Comparison of ENCODE assay signal across 1 cellular context in genomic region chr2:73828818-73829570, GRCh38.
A peak's percentile ranks its signal among the peaks of the same experiment; 100 is the strongest.
TF ChIP-seq lines count a peak whose summit lies in the region.

STAMBP (plus strand) TSS chr2:73828961; CDS start chr2:73830857, 1,896 bp downstream.

TF ChIP-seq in HepG2, 621 proteins besides CTCF, POLR2A, EP300 and RAD21 (continued from another document):
- peak; percentile 73; the same call in 1 of the 2 replicates for TF ChIP-seq ZNF619 (CRISPR knock-in tag; IDR thresholded peaks at IDR 0.05)
- TF ChIP-seq TFDP2 (CRISPR knock-in tag; IDR thresholded peaks at IDR 0.05) = peak; percentile 54
- TF ChIP-seq E2F2 (CRISPR knock-in tag; IDR thresholded peaks at IDR 0.05; ENCODE audit: borderline replicate concordance) = no peak
- no peak for TF ChIP-seq ZSCAN22 (CRISPR knock-in tag; IDR thresholded peaks at IDR 0.05)
- no peak for TF ChIP-seq BATF2 (CRISPR knock-in tag; IDR thresholded peaks at IDR 0.05)
- TF ChIP-seq ZNF430 (CRISPR knock-in tag; IDR thresholded peaks at IDR 0.05) = peak; percentile 80
- peak; percentile 75 for TF ChIP-seq ZNF709 (CRISPR knock-in tag; IDR thresholded peaks at IDR 0.05)
- no peak for TF ChIP-seq NONO (IDR thresholded peaks at IDR 0.05)
- TF ChIP-seq NONO (CRISPR knock-in tag; conservative IDR thresholded peaks at IDR 0.05) = no peak
- TF ChIP-seq ZSCAN9 (CRISPR knock-in tag; IDR thresholded peaks at IDR 0.05; ENCODE audit: borderline replicate concordance) = peak; percentile 49; the same call in 1 of the 2 replicates
- no peak for TF ChIP-seq NR2F6 (IDR thresholded peaks at IDR 0.05)
- 0 out of 2 replicates have a peak, but pooled peaks have one; percentile 24 for TF ChIP-seq NR2F6 (CRISPR knock-in tag; IDR thresholded peaks at IDR 0.05)
- no peak for TF ChIP-seq ZBTB46 (CRISPR knock-in tag; IDR thresholded peaks at IDR 0.05; ENCODE audit: borderline replicate concordance)
- TF ChIP-seq CSRNP2 (CRISPR knock-in tag; conservative IDR thresholded peaks at IDR 0.05; ENCODE audit: low read depth) = no peak
- peak; percentile 99 for TF ChIP-seq POGZ (CRISPR knock-in tag; IDR thresholded peaks at IDR 0.05)
- TF ChIP-seq ZNF652 (CRISPR knock-in tag; IDR thresholded peaks at IDR 0.05; ENCODE audit: borderline replicate concordance, low read depth) = no peak
- TF ChIP-seq DR1 (CRISPR knock-in tag; IDR thresholded peaks at IDR 0.05) = no peak
- no peak for TF ChIP-seq ZNF121 (CRISPR knock-in tag; IDR thresholded peaks at IDR 0.05)
- no peak; the same call in 1 of the 2 replicates for TF ChIP-seq ZNF615 (CRISPR knock-in tag; IDR thresholded peaks at IDR 0.05; ENCODE audit: borderline replicate concordance)
- peak; percentile 63 for TF ChIP-seq HNRNPLL (IDR thresholded peaks at IDR 0.05; ENCODE audit: low read depth, low read length, poor library complexity, severe bottlenecking)
- TF ChIP-seq ZNF740 (CRISPR knock-in tag; IDR thresholded peaks at IDR 0.05) = no peak
- TF ChIP-seq FOXM1 (CRISPR knock-in tag; IDR thresholded peaks at IDR 0.05) = no peak
- no peak for TF ChIP-seq KLF15 (CRISPR knock-in tag; IDR thresholded peaks at IDR 0.05; ENCODE audit: borderline replicate concordance)
- peak; percentile 83; the same call in 1 of the 2 replicates for TF ChIP-seq ZBTB42 (CRISPR knock-in tag; IDR thresholded peaks at IDR 0.05)
- no peak for TF ChIP-seq SMARCE1 (IDR thresholded peaks at IDR 0.05; ENCODE audit: borderline replicate concordance)
- TF ChIP-seq ZNF550 (CRISPR knock-in tag; IDR thresholded peaks at IDR 0.05; ENCODE audit: borderline replicate concordance) = no peak
- TF ChIP-seq ZNF10 (CRISPR knock-in tag; IDR thresholded peaks at IDR 0.05; ENCODE audit: borderline replicate concordance, low read depth) = no peak
- peak; percentile 93 for TF ChIP-seq ZNF607 (CRISPR knock-in tag; IDR thresholded peaks at IDR 0.05; ENCODE audit: borderline replicate concordance)
- TF ChIP-seq ZNF766 (CRISPR knock-in tag; IDR thresholded peaks at IDR 0.05; ENCODE audit: borderline replicate concordance) = peak; percentile 67; the same call in 1 of the 2 replicates
- no peak for TF ChIP-seq ZBED4 (CRISPR knock-in tag; IDR thresholded peaks at IDR 0.05; ENCODE audit: borderline replicate concordance)
- peak; percentile 96 for TF ChIP-seq CREM (IDR thresholded peaks at IDR 0.05)
- TF ChIP-seq CREM (CRISPR knock-in tag; IDR thresholded peaks at IDR 0.05) = peak; percentile 38; the same call in 1 of the 2 replicates
- peak; percentile 89 for TF ChIP-seq GABPA (IDR thresholded peaks at IDR 0.05; ENCODE audit: low read depth, low read length)
- peak; percentile 98 for TF ChIP-seq GABPA (CRISPR knock-in tag; IDR thresholded peaks at IDR 0.05; ENCODE audit: low read depth)
